In genomic region chr15:53831907-53832793, GRCh38 we compare ENCODE assay signal across 16 cellular contexts.
DNase-seq lines count a peak whose midpoint lies in the region; ATAC-seq and TF ChIP-seq lines count a peak whose summit lies in the region.
"Had no signal": no experiment of that assay in that cellular context is flagged by ENCODE, and none has a peak within 500 bp of the region (broad histone marks: within the 10 kb centered on the region; RNA-seq: fewer than 3 reads in every experiment).

No MANE protein-coding gene starts in this region.

- peaks cover 3% of the 10 kb centered on the region for H3K27me3 Mint-ChIP-seq in activated T-helper 17 cell treated with anti-CD3 and anti-CD28 coated beads, Interleukin-2, amount 50 U/mL, for 72 hours

- H3K36me3 Mint-ChIP-seq in activated T-helper 17 cell treated with anti-CD3 and anti-CD28 coated beads, Interleukin-2, amount 50 U/mL, for 72 hours (ENCODE audit: low read depth): no peaks in the 10 kb centered on the region
- H3K36me3 Mint-ChIP-seq: naive thymus-derived CD4-positive, alpha-beta T cell had no signal

- H3K4me3 Mint-ChIP-seq in activated T-helper 17 cell treated with anti-CD3 and anti-CD28 coated beads, Interleukin-2, amount 50 U/mL, for 72 hours: no peak overlapping the region
- H3K4me3 Mint-ChIP-seq: naive thymus-derived CD4-positive, alpha-beta T cell had no signal

- H3K27me3 ChIP-seq in hepatocyte (no peaks in the 10 kb centered on the region), smooth muscle cell (ENCODE audit: low read depth) (no peaks in the 10 kb centered on the region)
- H3K27me3 ChIP-seq: BE2C, cardiac muscle cell, esophagus squamous epithelium had no signal

- no peaks in the 10 kb centered on the region for H3K9me2 ChIP-seq in hepatocyte (replicated peaks; ENCODE audit: insufficient read depth)

- peak overlapping the region; percentile 89 for H3K27ac ChIP-seq in hepatocyte
- peak overlapping the region; percentile 65 for H3K27ac ChIP-seq in smooth muscle cell (ENCODE audit: low read depth)
- H3K27ac ChIP-seq: cardiac muscle cell, esophagus squamous epithelium, parathyroid adenoma had no signal

- H4K20me1 ChIP-seq in hepatocyte (ENCODE audit: insufficient read depth, poor library complexity, severe bottlenecking) (no peaks in the 10 kb centered on the region), smooth muscle cell (ENCODE audit: low read depth) (no peaks in the 10 kb centered on the region)

- TF ChIP-seq CTCF in hepatocyte (IDR thresholded peaks at IDR 0.05; ENCODE audit: poor library complexity) (no peak), smooth muscle cell (IDR thresholded peaks at IDR 0.05; ENCODE audit: borderline replicate concordance, insufficient read depth, poor library complexity, severe bottlenecking) (no peak)

- no peak for ATAC-seq in activated T-helper 17 cell treated with anti-CD3 and anti-CD28 coated beads, Interleukin-2, amount 50 U/mL, for 72 hours (replicated peaks)
- no peak for ATAC-seq in HG03196 (IDR thresholded peaks at IDR 0.05; ENCODE audit: unreplicated experiment)
- ATAC-seq: naive thymus-derived CD4-positive, alpha-beta T cell had no signal

- H3K9me3 Mint-ChIP-seq in activated T-helper 17 cell treated with anti-CD3 and anti-CD28 coated beads, Interleukin-2, amount 50 U/mL, for 72 hours: no peaks in the 10 kb centered on the region

- H3K4me2 ChIP-seq in hepatocyte (peak overlapping the region; percentile 61), smooth muscle cell (peak overlapping the region; percentile 80)

- no peak overlapping the region for H3K9ac ChIP-seq in smooth muscle cell (ENCODE audit: low read depth)
- H3K9ac ChIP-seq: parathyroid adenoma had no signal

- H3K9me3 ChIP-seq in hepatocyte (ENCODE audit: low read depth) (no peaks in the 10 kb centered on the region), smooth muscle cell (replicated peaks; ENCODE audit: low read depth) (no peaks in the 10 kb centered on the region)
- H3K9me3 ChIP-seq: BE2C, esophagus squamous epithelium had no signal

- H3F3A ChIP-seq in smooth muscle cell (ENCODE audit: low read depth): peaks cover 17% of the 10 kb centered on the region

- DNase-seq in DMS53 treated with DMSO at 0.1 percent for 48 hours (lab: John Stamatoyannopoulos, UW; ENCODE audit: unreplicated experiment) (peak; percentile 9), LoVo (ENCODE audit: low spot score) (peak; percentile 57), hepatocyte (ENCODE audit: low spot score) (no peak), smooth muscle cell (lab: John Stamatoyannopoulos, UW; ENCODE audit: unreplicated experiment) (no peak), iPS-NIHi11 (ENCODE audit: low spot score) (no peak)
- DNase-seq: BE2C; esophagus squamous epithelium; naive thymus-derived CD4-positive, alpha-beta T cell; NCI-H1694 treated with DMSO at 0.1 percent for 48 hours; NCI-H524 treated with DMSO at 0.1 percent for 48 hours; stimulated activated CD4-positive, alpha-beta T cell treated with anti-CD3 and anti-CD28 coated beads, Interleukin-4, amount 100 ng/mL, for 1 hour had no signal

- H3K4me1 ChIP-seq in hepatocyte (ENCODE audit: insufficient read depth): peaks cover 63% of the 10 kb centered on the region
- peaks cover 26% of the 10 kb centered on the region for H3K4me1 ChIP-seq in smooth muscle cell (ENCODE audit: low read depth)
- H3K4me1 ChIP-seq: parathyroid adenoma had no signal

- no peak overlapping the region for H3K4me3 ChIP-seq in hepatocyte
- H3K4me3 ChIP-seq in smooth muscle cell: no peak overlapping the region
- H3K4me3 ChIP-seq: cardiac muscle cell, esophagus squamous epithelium, lung had no signal

- H2AFZ ChIP-seq in hepatocyte (no peak overlapping the region), smooth muscle cell (ENCODE audit: low read depth) (peak overlapping the region; percentile 45)
- H2AFZ ChIP-seq: parathyroid adenoma had no signal

- H3K36me3 ChIP-seq in hepatocyte (replicated peaks; ENCODE audit: insufficient read depth, low read depth) (no peaks in the 10 kb centered on the region), smooth muscle cell (ENCODE audit: low read depth) (no peaks in the 10 kb centered on the region)
- H3K36me3 ChIP-seq: BE2C, cardiac muscle cell, esophagus squamous epithelium had no signal

- 20% methylated on average over 5 of the region's 5 CpGs for WGBS in hepatocyte (ENCODE audit: low lambda C conversion rate, missing lambda C conversion rate)
- 13% methylated on average over 5 of the region's 5 CpGs for WGBS in smooth muscle cell (ENCODE audit: low lambda C conversion rate)

- no peaks in the 10 kb centered on the region for H3K79me2 ChIP-seq in hepatocyte
- no peaks in the 10 kb centered on the region for H3K79me2 ChIP-seq in smooth muscle cell (ENCODE audit: low read depth)
- H3K79me2 ChIP-seq: parathyroid adenoma had no signal

- no peaks in the 10 kb centered on the region for H3K4me1 Mint-ChIP-seq in activated T-helper 17 cell treated with anti-CD3 and anti-CD28 coated beads, Interleukin-2, amount 50 U/mL, for 72 hours
- H3K4me1 Mint-ChIP-seq: naive thymus-derived CD4-positive, alpha-beta T cell had no signal

- H3K27ac Mint-ChIP-seq in activated T-helper 17 cell treated with anti-CD3 and anti-CD28 coated beads, Interleukin-2, amount 50 U/mL, for 72 hours: no peak overlapping the region
- H3K27ac Mint-ChIP-seq: naive thymus-derived CD4-positive, alpha-beta T cell had no signal

Comparison
In these comparisons a context has a peak if more than half of its experiments do, and no peak if none do; other contexts are left out.
1. DNase-seq: peak in DMS53 treated with DMSO at 0.1 percent for 48 hours (single experiment) and LoVo (single experiment); none in hepatocyte (single experiment), smooth muscle cell (single experiment) and iPS-NIHi11 (single experiment).